In the genomic region with DNA sequence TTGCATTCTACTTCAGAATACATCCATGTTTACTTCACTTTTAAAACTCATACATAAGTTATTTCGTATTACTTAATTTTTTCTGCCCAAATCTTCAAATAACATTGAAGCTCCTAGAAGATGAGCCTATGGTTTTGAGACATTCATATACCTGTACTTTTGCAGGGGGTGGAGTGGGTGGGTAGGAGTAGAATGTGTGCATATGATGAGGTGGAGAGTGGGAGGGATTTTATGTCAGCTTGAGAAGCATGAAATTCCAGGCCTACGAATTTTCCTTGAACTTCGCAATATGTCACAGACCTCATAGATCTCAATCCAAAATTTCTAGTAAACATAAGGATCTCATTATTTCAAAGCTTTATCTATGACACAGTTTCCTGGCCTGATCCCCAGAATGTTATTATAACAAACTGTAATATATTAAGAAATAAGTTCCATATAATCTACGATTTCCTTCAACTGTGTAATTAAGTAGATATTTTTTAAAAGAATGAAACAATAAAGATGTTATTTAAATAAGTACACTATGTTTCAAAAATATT, we compare ENCODE assay signal across 22 cellular contexts. TPM values are rescaled to one million over a fixed set of nuclear protein-coding genes. Genes with fewer than 3 reads are reported as not detected.
"Had no signal": no experiment of that assay in that cellular context is flagged by ENCODE, and none has a peak within 500 bp of the region (broad histone marks: within the 10 kb centered on the region; RNA-seq: fewer than 3 reads in every experiment).

No MANE protein-coding gene starts in this region.

- H3K4me3 ChIP-seq: skin epidermis, tibial nerve, uterus had no signal

- DNase-seq: activated CD4-positive, alpha-beta T cell treated with anti-CD3 and anti-CD28 coated beads for 4 hours; activated CD8-positive, alpha-beta memory T cell treated with anti-CD3 and anti-CD28 coated beads, Interleukin-2, amount 50 U/mL, for 4 hours; activated CD8-positive, alpha-beta T cell treated with anti-CD3 and anti-CD28 coated beads, Interleukin-2, amount 10 ng/mL, durations not matched to agents 7 days and 5 days; activated gamma-delta T cell; activated naive CD8-positive, alpha-beta T cell treated with anti-CD3 and anti-CD28 coated beads for 36 hours; activated T-cell treated with anti-CD3 and anti-CD28 coated beads, Interleukin-2, amount 50 U/mL, for 72 hours; anterior cingulate cortex; brain microvascular endothelial cell; effector memory CD4-positive, alpha-beta T cell; mesendoderm; right cardiac atrium; stimulated activated CD4-positive, alpha-beta T cell treated with anti-CD3 and anti-CD28 coated beads, Interleukin-4, amount 100 ng/mL, for 4 hours; stimulated activated CD8-positive, alpha-beta memory T cell treated with anti-CD3 and anti-CD28 coated beads, Interleukin-4, amount 100 ng/mL, for 48 hours; stimulated activated naive CD4-positive, alpha-beta T cell treated with Interleukin-2 at 50 U/mL for 16 hours; substantia nigra; T-helper 2 cell; uterus had no signal

- ATAC-seq: activated CD8-positive, alpha-beta T cell treated with anti-CD3 and anti-CD28 coated beads, Interleukin-2, amount 10 ng/mL, durations not matched to agents 7 days and 5 days; activated T-cell treated with anti-CD3 and anti-CD28 coated beads, Interleukin-2, amount 50 U/mL, for 72 hours; right cardiac atrium; WTC11 had no signal

RNA-seq across cellular contexts. Expression of a gene that starts 25.2 kb away (rescaled TPM):
- polyA plus RNA-seq: liver, neural cell, right cardiac atrium had no signal
